In the genomic region with DNA sequence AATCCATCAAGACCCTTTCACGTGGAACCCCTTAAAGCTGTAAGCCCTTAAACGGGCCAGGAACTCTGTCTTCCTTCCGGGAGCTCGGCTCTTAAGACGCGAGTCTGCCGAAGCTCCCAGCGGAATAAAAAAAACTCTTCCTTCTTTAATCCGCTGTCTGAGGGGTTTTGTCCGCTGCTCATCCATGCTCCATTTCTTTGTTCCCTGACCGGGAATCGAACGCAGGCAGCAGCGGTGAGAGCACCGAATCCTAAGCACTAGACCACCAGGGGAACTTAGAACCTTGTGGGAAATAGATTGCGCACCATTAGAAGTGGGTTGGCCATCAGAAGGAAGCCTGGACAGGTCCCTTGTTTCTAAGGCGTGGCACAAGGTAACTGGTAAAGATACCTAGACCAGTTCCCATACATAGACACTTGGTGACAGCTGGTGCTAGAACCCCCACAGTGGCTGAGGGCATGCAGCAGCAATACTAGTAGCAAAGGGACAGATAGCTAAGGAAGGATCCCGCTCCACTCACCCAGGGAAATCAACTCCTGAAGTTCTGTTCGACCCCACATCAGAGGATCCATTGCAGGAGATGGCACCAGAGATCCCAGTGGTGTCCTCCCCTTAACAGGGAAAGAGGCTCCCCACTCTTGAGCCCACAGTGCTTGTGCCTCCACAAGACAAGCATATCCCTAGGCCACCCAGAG, we compare ENCODE assay signal across 17 cellular contexts. TPM values are rescaled to one million over a fixed set of nuclear protein-coding genes. Genes with fewer than 3 reads are reported as not detected.
DNase-seq lines count a peak whose midpoint lies in the region; ATAC-seq and TF ChIP-seq lines count a peak whose summit lies in the region.
"Had no signal": no experiment of that assay in that cellular context is flagged by ENCODE, and none has a peak within 500 bp of the region (broad histone marks: within the 10 kb centered on the region; RNA-seq: fewer than 3 reads in every experiment).

No MANE protein-coding gene starts in this region.

- peaks cover 16% of the 10 kb centered on the region for H3K9me3 Mint-ChIP-seq in activated naive CD4-positive, alpha-beta T cell treated with anti-CD3 and anti-CD28 coated beads for 36 hours
- no peaks in the 10 kb centered on the region for H3K9me3 Mint-ChIP-seq in endothelial cell (ENCODE audit: unreplicated experiment)
- no peaks in the 10 kb centered on the region for H3K9me3 Mint-ChIP-seq in stimulated activated effector memory CD8-positive, alpha-beta T cell treated with anti-CD3 and anti-CD28 coated beads, Interleukin-12 subunit alpha, Interleukin-12 subunit beta, amount 100 ng/mL, for 72 hours

- ATAC-seq in Panc1: peak; percentile 62
- no peak for ATAC-seq in stimulated activated effector memory CD8-positive, alpha-beta T cell treated with anti-CD3 and anti-CD28 coated beads, Interleukin-12 subunit alpha, Interleukin-12 subunit beta, amount 100 ng/mL, for 72 hours
- ATAC-seq in GM21526 (IDR thresholded peaks at IDR 0.05; ENCODE audit: low FRiP score, unreplicated experiment): no peak
- ATAC-seq in HG03108 (IDR thresholded peaks at IDR 0.05; ENCODE audit: unreplicated experiment): no peak

- H3K4me3 ChIP-seq in Panc1 (ENCODE audit: low read depth in 2 of 2, low read length in 2 of 2): peak overlapping the region; percentile 31 to 58
- H3K4me3 ChIP-seq: BLaER1, SJSA1 had no signal

- no peak overlapping the region for H3K27ac Mint-ChIP-seq in activated naive CD4-positive, alpha-beta T cell treated with anti-CD3 and anti-CD28 coated beads for 36 hours
- no peak overlapping the region for H3K27ac Mint-ChIP-seq in endothelial cell (ENCODE audit: unreplicated experiment)
- H3K27ac Mint-ChIP-seq in stimulated activated effector memory CD8-positive, alpha-beta T cell treated with anti-CD3 and anti-CD28 coated beads, Interleukin-12 subunit alpha, Interleukin-12 subunit beta, amount 100 ng/mL, for 72 hours: peak overlapping the region; percentile 93

- no TSS peak for BruUV-seq in Panc1 (replicated peaks; lab: Mats Ljungman, UMichigan)

- peaks cover 17% of the 10 kb centered on the region for H3K4me1 Mint-ChIP-seq in activated naive CD4-positive, alpha-beta T cell treated with anti-CD3 and anti-CD28 coated beads for 36 hours (ENCODE audit: low read depth)
- peaks cover 2% of the 10 kb centered on the region for H3K4me1 Mint-ChIP-seq in endothelial cell (ENCODE audit: unreplicated experiment)
- H3K4me1 Mint-ChIP-seq in stimulated activated effector memory CD8-positive, alpha-beta T cell treated with anti-CD3 and anti-CD28 coated beads, Interleukin-12 subunit alpha, Interleukin-12 subunit beta, amount 100 ng/mL, for 72 hours: peaks cover 45% of the 10 kb centered on the region

- in situ Hi-C loops in Panc1 (cut with HindIII; ENCODE audit: low pct_unique_long_range_greater_than_20kb, low sequenced_read_pairs) (no loop called here), KBM-7 (cut with MboI; ENCODE audit: low pct_unique_long_range_greater_than_20kb, low sequenced_read_pairs) (no loop called here)

- H3K36me3 ChIP-seq in Panc1 (ENCODE audit: control insufficient read depth, insufficient read depth, low read length): no peaks in the 10 kb centered on the region
- H3K36me3 ChIP-seq: BLaER1, SJSA1 had no signal

- POLR2A ChIA-PET in Panc1 (lab: Charles Lee): no interaction called here

- peak overlapping the region; percentile 22 for H3K4me3 Mint-ChIP-seq in activated naive CD4-positive, alpha-beta T cell treated with anti-CD3 and anti-CD28 coated beads for 36 hours
- peak overlapping the region; percentile 69 for H3K4me3 Mint-ChIP-seq in endothelial cell (ENCODE audit: unreplicated experiment)
- H3K4me3 Mint-ChIP-seq in stimulated activated effector memory CD8-positive, alpha-beta T cell treated with anti-CD3 and anti-CD28 coated beads, Interleukin-12 subunit alpha, Interleukin-12 subunit beta, amount 100 ng/mL, for 72 hours: peak overlapping the region; percentile 73

- H3K27ac ChIP-seq in Panc1 (ENCODE audit: low read length): no peak overlapping the region
- H3K27ac ChIP-seq: BLaER1, SJSA1 had no signal

- CTCF ChIA-PET in activated naive CD4-positive, alpha-beta T cell treated with anti-CD3 and anti-CD28 coated beads for 36 hours (lab: Charles Lee): interaction anchor here (1.1 to 6.0 kb wide), 2 partner anchors 9 to 43 kb away, joined by 3 to 38 read pairs; no protein-coding TSS in a partner anchor
- CTCF ChIA-PET in Panc1 (lab: Charles Lee): no interaction called here

- H3K27me3 ChIP-seq in Panc1 (ENCODE audit: control insufficient read depth, insufficient read depth, low read length): no peaks in the 10 kb centered on the region
- H3K27me3 ChIP-seq: SJSA1 had no signal

- H3K36me3 Mint-ChIP-seq in activated naive CD4-positive, alpha-beta T cell treated with anti-CD3 and anti-CD28 coated beads for 36 hours (ENCODE audit: low read depth): peaks cover 20% of the 10 kb centered on the region
- no peaks in the 10 kb centered on the region for H3K36me3 Mint-ChIP-seq in endothelial cell (ENCODE audit: low read depth, unreplicated experiment)
- H3K36me3 Mint-ChIP-seq in stimulated activated effector memory CD8-positive, alpha-beta T cell treated with anti-CD3 and anti-CD28 coated beads, Interleukin-12 subunit alpha, Interleukin-12 subunit beta, amount 100 ng/mL, for 72 hours: peaks cover 35% of the 10 kb centered on the region

- peaks cover 8% of the 10 kb centered on the region for H3K27me3 Mint-ChIP-seq in activated naive CD4-positive, alpha-beta T cell treated with anti-CD3 and anti-CD28 coated beads for 36 hours (ENCODE audit: low read depth)
- H3K27me3 Mint-ChIP-seq in endothelial cell (ENCODE audit: unreplicated experiment): peaks cover 11% of the 10 kb centered on the region

- intact Hi-C loops in activated naive CD4-positive, alpha-beta T cell treated with anti-CD3 and anti-CD28 coated beads for 36 hours (cut with micrococcal nuclease): loop anchor here (2.0 to 5.0 kb wide), 4 partner anchors 131 to 815 kb away; a partner anchor contains a TSS
- intact Hi-C loops in Panc1 (cut with micrococcal nuclease; ENCODE audit: unreplicated experiment): loop anchor here (5.0 kb wide), 1 partner anchor 196 kb away; no protein-coding TSS in a partner anchor

- H3K9me3 ChIP-seq in Panc1 (ENCODE audit: control insufficient read depth, insufficient read depth, low read depth, low read length): no peaks in the 10 kb centered on the region
- H3K9me3 ChIP-seq: right atrium auricular region, SJSA1 had no signal

- TF ChIP-seq CTCF in Panc1 (IDR thresholded peaks at IDR 0.05) (no peak), endothelial cell (IDR thresholded peaks at IDR 0.05; ENCODE audit: unreplicated experiment) (no peak)

- DNase-seq in activated naive CD4-positive, alpha-beta T cell treated with anti-CD3 and anti-CD28 coated beads for 36 hours: peak; percentile 19
- no peak for DNase-seq in activated naive CD4-positive, alpha-beta T cell treated with anti-CD3 and anti-CD28 coated beads, Interleukin-2, amount 50 U/mL, for 16 hours
- DNase-seq in Panc1 (ENCODE audit: low read depth, low spot score) (peak; percentile 76), endothelial cell (ENCODE audit: low spot score) (no peak), KBM-7 (no peak)
- DNase-seq in stimulated activated effector memory CD8-positive, alpha-beta T cell treated with anti-CD3 and anti-CD28 coated beads, Interleukin-12 subunit alpha, Interleukin-12 subunit beta, amount 100 ng/mL, for 72 hours (ENCODE audit: low spot score in 2 of 2): peak in 1 of 2 donors; percentile 61
- DNase-seq: activated gamma-delta T cell treated with Interleukin-2 at 50 U/mL for 16 hours; GF-D8; NCI-H1105 treated with DMSO at 0.1 percent for 48 hours; NCI-H774; stimulated activated CD4-positive, alpha-beta T cell treated with anti-CD3 and anti-CD28 coated beads, Interleukin-4, amount 100 ng/mL, for 24 hours; stimulated activated naive CD4-positive, alpha-beta T cell treated with Interleukin-2 at 50 U/mL for 16 hours had no signal

- H3K4me1 ChIP-seq in Panc1 (ENCODE audit: control insufficient read depth, insufficient read depth, low read length): no peaks in the 10 kb centered on the region; the same call in 1 of the 2 replicates

RNA-seq across cellular contexts. Expression of a gene that starts 1.5 kb away (rescaled TPM):
- total RNA-seq in activated naive CD4-positive, alpha-beta T cell treated with anti-CD3 and anti-CD28 coated beads for 36 hours: 10 to 100 TPM; 75.0 to 77.8 TPM
- 6.7 TPM for total RNA-seq in Panc1 (2021; ENCODE audit: unreplicated experiment)
- 8.5 TPM for polyA plus RNA-seq in Panc1 (2012; ENCODE audit: insufficient read length)
- 0.77 TPM for total RNA-seq in endothelial cell (ENCODE audit: unreplicated experiment)

Comparison
In these comparisons a context has a peak if more than half of its experiments do, and no peak if none do; other contexts are left out.
1. DNase-seq: peak in activated naive CD4-positive, alpha-beta T cell treated with anti-CD3 and anti-CD28 coated beads for 36 hours (single experiment) and Panc1 (single experiment); none in activated naive CD4-positive, alpha-beta T cell treated with anti-CD3 and anti-CD28 coated beads, Interleukin-2, amount 50 U/mL, for 16 hours (single experiment), endothelial cell (single experiment) and KBM-7 (single experiment).
2. H3K4me3 Mint-ChIP-seq: peak in every context shown above with its lines; median percentile 73 in stimulated activated effector memory CD8-positive, alpha-beta T cell treated with anti-CD3 and anti-CD28 coated beads, Interleukin-12 subunit alpha, Interleukin-12 subunit beta, amount 100 ng/mL, for 72 hours; 69 in endothelial cell; 22 in activated naive CD4-positive, alpha-beta T cell treated with anti-CD3 and anti-CD28 coated beads for 36 hours.